Comparison of ENCODE assay signal across 30 cellular contexts in genomic region chr15:91630090-91630489, GRCh38.
"Had no signal": no experiment of that assay in that cellular context is flagged by ENCODE, and none has a peak within 500 bp of the region (broad histone marks: within the 10 kb centered on the region; RNA-seq: fewer than 3 reads in every experiment).

No MANE protein-coding gene starts in this region.

- H3K27me3 Mint-ChIP-seq: progenitor cell of endocrine pancreas; stimulated activated memory B cell treated with anti-CD40 and anti-IgM and Interleukin-4, amounts not matched to agents 10 μg/mL and 1 μg/mL and 100 μg/mL, for 72 hours; stimulated activated naive CD8-positive, alpha-beta T cell treated with anti-CD3 and anti-CD28 coated beads, Interleukin-15, amount 100 ng/mL, for 72 hours had no signal

- H3K4me3 ChIP-seq: neural progenitor cell, ovary, psoas muscle, right lobe of liver, skin epidermis, smooth muscle cell, spleen, suprapubic skin, testis, tibial artery, transverse colon, upper lobe of left lung, vagina had no signal

- H3K4me1 ChIP-seq: parathyroid adenoma, right lobe of liver, spleen, testis, transverse colon, upper lobe of left lung, vagina had no signal

- H3K27me3 ChIP-seq: neural progenitor cell, ovary, right lobe of liver, spleen, suprapubic skin, testis, tibial artery, transverse colon, upper lobe of left lung, vagina had no signal

- H2AFZ ChIP-seq: neural progenitor cell, parathyroid adenoma had no signal

- H3K36me3 ChIP-seq: neural progenitor cell, ovary, right lobe of liver, spleen, suprapubic skin, tibial artery, transverse colon, upper lobe of left lung, vagina had no signal

- H3K79me2 ChIP-seq: parathyroid adenoma had no signal

- H3K9ac ChIP-seq: neural progenitor cell, parathyroid adenoma had no signal

- DNase-seq: natural killer cell; occipital lobe; ovary; posterior cingulate gyrus; psoas muscle; right cardiac atrium; right lobe of liver; spleen; stimulated activated CD4-positive, alpha-beta T cell treated with anti-CD3 and anti-CD28 coated beads, Interleukin-12 subunit alpha, Interleukin-12 subunit beta, amount 100 ng/mL, for 4 hours; stimulated activated CD4-positive, alpha-beta T cell treated with anti-CD3 and anti-CD28 coated beads, Interleukin-1b, Interleukin-23, amount 100 ng/mL, for 48 hours; stimulated activated CD4-positive, alpha-beta T cell treated with anti-CD3 and anti-CD28 coated beads, Interleukin-4, amount 100 ng/mL, for 1 hour; stimulated activated CD4-positive, alpha-beta T cell treated with anti-CD3 and anti-CD28 coated beads, Interleukin-4, amount 100 ng/mL, for 4 hours; stimulated activated CD8-positive, alpha-beta memory T cell treated with anti-CD3 and anti-CD28 coated beads, Interleukin-4, amount 100 ng/mL, for 48 hours; stimulated activated naive CD4-positive, alpha-beta T cell; stimulated activated naive CD8-positive, alpha-beta T cell treated with anti-CD3 and anti-CD28 coated beads, Interleukin-15, amount 100 ng/mL, for 72 hours; stimulated activated naive CD8-positive, alpha-beta T cell treated with anti-CD3 and anti-CD28 coated beads, Interleukin-15, Interleukin-2, amounts not matched to agents 100 U/mL and 50 U/mL, for 24 hours; substantia nigra; testis; tibial artery; transverse colon; upper lobe of left lung had no signal

- H3K36me3 Mint-ChIP-seq: natural killer cell; neural progenitor cell; stimulated activated memory B cell treated with anti-CD40 and anti-IgM and Interleukin-4, amounts not matched to agents 10 μg/mL and 1 μg/mL and 100 μg/mL, for 72 hours had no signal

- H3K27ac Mint-ChIP-seq: natural killer cell; nephron; neural progenitor cell; progenitor cell of endocrine pancreas; stimulated activated memory B cell treated with anti-CD40 and anti-IgM and Interleukin-4, amounts not matched to agents 10 μg/mL and 1 μg/mL and 100 μg/mL, for 72 hours; stimulated activated naive CD8-positive, alpha-beta T cell treated with anti-CD3 and anti-CD28 coated beads, Interleukin-15, amount 100 ng/mL, for 72 hours had no signal

- H3K9me3 ChIP-seq: ovary, suprapubic skin, testis, tibial artery, transverse colon, upper lobe of left lung, vagina had no signal

- H3K27ac ChIP-seq: neural progenitor cell, ovary, parathyroid adenoma, psoas muscle, right lobe of liver, skin epidermis, spleen, suprapubic skin, testis, tibial artery, transverse colon, upper lobe of left lung, vagina had no signal

- H3K4me1 Mint-ChIP-seq: natural killer cell; stimulated activated memory B cell treated with anti-CD40 and anti-IgM and Interleukin-4, amounts not matched to agents 10 μg/mL and 1 μg/mL and 100 μg/mL, for 72 hours; stimulated activated naive CD8-positive, alpha-beta T cell treated with anti-CD3 and anti-CD28 coated beads, Interleukin-15, amount 100 ng/mL, for 72 hours had no signal

- ATAC-seq: natural killer cell; psoas muscle; right cardiac atrium; right lobe of liver; stimulated activated memory B cell treated with anti-CD40 and anti-IgM and Interleukin-4, amounts not matched to agents 10 μg/mL and 1 μg/mL and 100 μg/mL, for 72 hours; stimulated activated naive CD8-positive, alpha-beta T cell treated with anti-CD3 and anti-CD28 coated beads, Interleukin-15, amount 100 ng/mL, for 72 hours; stimulated activated naive CD8-positive, alpha-beta T cell treated with anti-CD3 and anti-CD28 coated beads, Interleukin-15, Interleukin-2, amounts not matched to agents 100 U/mL and 50 U/mL, for 24 hours had no signal

- H3K9me3 Mint-ChIP-seq: natural killer cell; nephron; neural progenitor cell; stimulated activated naive CD8-positive, alpha-beta T cell treated with anti-CD3 and anti-CD28 coated beads, Interleukin-15, amount 100 ng/mL, for 72 hours had no signal

- H3K4me3 Mint-ChIP-seq: natural killer cell; nephron; neural progenitor cell; stimulated activated memory B cell treated with anti-CD40 and anti-IgM and Interleukin-4, amounts not matched to agents 10 μg/mL and 1 μg/mL and 100 μg/mL, for 72 hours; stimulated activated naive CD8-positive, alpha-beta T cell treated with anti-CD3 and anti-CD28 coated beads, Interleukin-15, amount 100 ng/mL, for 72 hours had no signal

- H3K4me2 ChIP-seq: neural progenitor cell, smooth muscle cell had no signal
